Comparison of ENCODE assay signal across 11 cellular contexts in genomic region chr3:136838641-136839555, GRCh38. TPM values are rescaled to one million over a fixed set of nuclear protein-coding genes. Genes with fewer than 3 reads are reported as not detected.
DNase-seq lines count a peak whose midpoint lies in the region; ATAC-seq and TF ChIP-seq lines count a peak whose summit lies in the region.
"Had no signal": no experiment of that assay in that cellular context is flagged by ENCODE, and none has a peak within 500 bp of the region (broad histone marks: within the 10 kb centered on the region; RNA-seq: fewer than 3 reads in every experiment).

No MANE protein-coding gene starts in this region.

- no peak overlapping the region for H2AFZ ChIP-seq in DND-41 (ENCODE audit: low read depth, low read length)

- peaks cover 77% of the 10 kb centered on the region for H3K79me2 ChIP-seq in DND-41 (ENCODE audit: insufficient read depth, low read length)

- H3K9ac ChIP-seq in DND-41 (ENCODE audit: low read depth, low read length) (no peak overlapping the region; the same call in 1 of the 2 replicates), adipocyte (ENCODE audit: low read length) (no peak overlapping the region)

- DNase-seq in DND-41 (peak; percentile 35), adipocyte (ENCODE audit: low read depth) (peak; percentile 33), lower lobe of right lung (no peak), NCI-H2107 (lab: John Stamatoyannopoulos, UW) (no peak), NCI-H82 treated with DMSO at 0.1 percent for 48 hours (lab: John Stamatoyannopoulos, UW; ENCODE audit: unreplicated experiment) (no peak)
- DNase-seq: mucosa of descending colon, NCI-H2081 treated with DMSO at 0.1 percent for 48 hours had no signal

- TF ChIP-seq CTCF in DND-41 (IDR thresholded peaks at IDR 0.05; ENCODE audit: borderline replicate concordance, extremely low read depth, low read length, poor library complexity, severe bottlenecking) (no peak), lower lobe of right lung (IDR thresholded peaks at IDR 0.05) (no peak)

- peaks cover 34% of the 10 kb centered on the region for H3K4me1 ChIP-seq in DND-41 (ENCODE audit: insufficient read depth, low read length)
- peaks cover 31% of the 10 kb centered on the region for H3K4me1 ChIP-seq in adipocyte (ENCODE audit: control insufficient read depth, insufficient read depth, low read length)
- H3K4me1 ChIP-seq in lower lobe of right lung, result peaks cover 21% of the 10 kb centered on the region

- H3K36me3 ChIP-seq in DND-41 (ENCODE audit: insufficient read depth, low read length) (peaks cover 36% of the 10 kb centered on the region), KOPT-K1 (ENCODE audit: insufficient read depth, low read length) (peaks cover 26% of the 10 kb centered on the region), adipocyte (ENCODE audit: control insufficient read depth, insufficient read depth, low read length, severe bottlenecking) (peaks cover 3% of the 10 kb centered on the region), lower lobe of right lung (no peaks in the 10 kb centered on the region)

- H3K27ac ChIP-seq in DND-41 (ENCODE audit: low read length) (peak overlapping the region; percentile 61), KOPT-K1 (ENCODE audit: low read depth, low read length, poor library complexity, severe bottlenecking) (peak overlapping the region; percentile 52), lower lobe of right lung (peak overlapping the region; percentile 4)

- H3K9me3 ChIP-seq in DND-41 (ENCODE audit: insufficient read depth, low read length, severe bottlenecking) (no peaks in the 10 kb centered on the region), KOPT-K1 (ENCODE audit: insufficient read depth, low read length, poor library complexity, severe bottlenecking) (no peaks in the 10 kb centered on the region), adipocyte (ENCODE audit: control insufficient read depth, low read length) (no peaks in the 10 kb centered on the region), lower lobe of right lung (no peaks in the 10 kb centered on the region)
- H3K9me3 ChIP-seq: HAP-1, mucosa of descending colon had no signal

- H3K4me3 ChIP-seq in DND-41 (ENCODE audit: low read depth in 1 of 2, low read length in 2 of 2) (no peak overlapping the region), adipocyte (ENCODE audit: low read length) (no peak overlapping the region), lower lobe of right lung (no peak overlapping the region)
- H3K4me3 ChIP-seq: HAP-1, mucosa of descending colon had no signal

- no peaks in the 10 kb centered on the region for H4K20me1 ChIP-seq in DND-41 (ENCODE audit: insufficient read depth, low read length)

- H3K27me3 ChIP-seq in DND-41 (ENCODE audit: insufficient read depth, low read length, poor library complexity) (no peaks in the 10 kb centered on the region), adipocyte (replicated peaks; ENCODE audit: control insufficient read depth, insufficient read depth, low read length) (no peaks in the 10 kb centered on the region), lower lobe of right lung (ENCODE audit: low read depth) (no peaks in the 10 kb centered on the region)

- intact Hi-C loops in lower lobe of right lung (cut with DNase I), result no loop called here

- ATAC-seq in DND-41 (ENCODE audit: insufficient read depth, low read depth) (peak; percentile 81), lower lobe of right lung (no peak), GM19324 (IDR thresholded peaks at IDR 0.05; ENCODE audit: low FRiP score, unreplicated experiment) (no peak), GM18907 (IDR thresholded peaks at IDR 0.05; ENCODE audit: unreplicated experiment) (no peak)
- ATAC-seq: mucosa of descending colon had no signal

- peak overlapping the region; percentile 13 for H3K4me2 ChIP-seq in DND-41 (ENCODE audit: insufficient read depth, low read length)

RNA-seq across cellular contexts. Expression of gene SLC35G2, which starts 20.0 kb away (rescaled TPM):
- total RNA-seq in lower lobe of right lung, result 5.7 TPM

RNA-seq across cellular contexts. Expression of gene NCK1, which starts 23.1 kb away (rescaled TPM):
- total RNA-seq in lower lobe of right lung, result 63.0 TPM

Comparison
In these comparisons a context has a peak if more than half of its experiments do, and no peak if none do; other contexts are left out.
1. DNase-seq: peak in DND-41 (single experiment) and adipocyte (single experiment); none in lower lobe of right lung (single experiment), NCI-H2107 (single experiment) and NCI-H82 treated with DMSO at 0.1 percent for 48 hours (single experiment).
2. H3K27ac ChIP-seq: peak in every context shown above with its lines; median percentile 61 in DND-41; 52 in KOPT-K1; 4 in lower lobe of right lung.